In the genomic region with DNA sequence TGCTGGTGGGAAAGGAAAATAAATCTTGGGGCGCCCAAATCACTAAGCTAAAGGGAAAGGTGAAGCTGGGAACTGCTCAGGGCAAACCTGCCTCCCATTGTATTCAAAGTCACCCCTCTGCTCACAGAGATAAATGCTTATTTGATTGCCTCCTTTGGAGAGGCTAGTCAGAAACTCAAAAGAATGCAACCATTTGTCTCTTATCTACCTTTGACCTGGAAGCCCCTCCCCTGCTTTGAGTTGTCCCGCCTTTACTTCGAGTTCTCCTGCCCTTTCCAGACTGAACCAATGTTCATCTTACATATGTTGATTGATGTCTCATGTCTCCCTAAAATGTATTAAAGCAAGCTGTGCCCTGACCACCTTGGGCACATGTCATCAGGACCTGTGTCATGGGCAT, we compare ENCODE assay signal across 8 cellular contexts. TPM values are rescaled to one million over a fixed set of nuclear protein-coding genes. Genes with fewer than 3 reads are reported as not detected.
A peak's percentile ranks its signal among the peaks of the same experiment; 100 is the strongest.
DNase-seq lines count a peak whose midpoint lies in the region; ATAC-seq, FAIRE-seq and TF ChIP-seq lines count a peak whose summit lies in the region.
"Not testable (repeated sequence)": the region's sequence is repeated elsewhere in the genome, so short reads cannot be mapped to it uniquely, and the experiment has no call there.
"Had no signal": no experiment of that assay in that cellular context is flagged by ENCODE, and none has a peak within 500 bp of the region (broad histone marks: within the 10 kb centered on the region; RNA-seq: fewer than 3 reads in every experiment).

No MANE protein-coding gene starts in this region.

- H3K4me3 ChIP-seq in A549; cardiac muscle cell; left ventricle myocardium inferior; subcutaneous abdominal adipose tissue (ENCODE audit: low read depth in 1 of 5, low read length in 5 of 5): not testable (repeated sequence)

- not testable (repeated sequence) for H3K27me3 ChIP-seq in cardiac muscle cell; left ventricle myocardium inferior (ENCODE audit: low read depth); subcutaneous abdominal adipose tissue (ENCODE audit: control insufficient read depth in 5 of 5, insufficient read depth in 4 of 5, low read length in 5 of 5)

- POLR2A ChIA-PET in A549 (lab: Yijun Ruan, JAX) = not testable (repeated sequence)
- POLR2A ChIA-PET in MCF 10A (lab: Yijun Ruan, JAX) = interaction anchor here (0.7 kb wide), 1 partner anchor 14 kb away, joined by 3 read pairs; no protein-coding TSS in a partner anchor

- TF ChIP-seq RAD21 in A549 (conservative IDR thresholded peaks at IDR 0.05 in 1 of 2, IDR thresholded peaks at IDR 0.05 in 1 of 2) = not testable (repeated sequence)

- CTCF ChIA-PET in A549 (lab: Yijun Ruan, JAX) (interaction anchor here (1.5 kb wide), 1 partner anchor 107 kb away, joined by 6 read pairs; no protein-coding TSS in a partner anchor), MCF 10A (lab: Yijun Ruan, JAX) (interaction anchor here (0.8 kb wide), 1 partner anchor 1174 kb away, joined by 3 read pairs; no protein-coding TSS in a partner anchor)

- H3K4me1 ChIP-seq in A549 (peaks cover 73% of the 10 kb centered on the region), cardiac muscle cell (ENCODE audit: low read depth) (peaks cover 29% of the 10 kb centered on the region), left ventricle myocardium inferior (peaks cover 100% of the 10 kb centered on the region), subcutaneous abdominal adipose tissue (ENCODE audit: control insufficient read depth in 5 of 5, insufficient read depth in 5 of 5, low read length in 5 of 5) (peaks cover 8 to 90% (median 50%) of the 10 kb centered on the region in 5 donors)

- not testable (repeated sequence) for H3K27me3 Mint-ChIP-seq in HFFc6 (ENCODE audit: insufficient read depth); MCF 10A (ENCODE audit: insufficient read depth, unreplicated experiment); osteocyte (ENCODE audit: unreplicated experiment)

- not testable (repeated sequence) for H3K9me3 ChIP-seq in A549; cardiac muscle cell (ENCODE audit: low read depth); left ventricle myocardium inferior (replicated peaks); subcutaneous abdominal adipose tissue (ENCODE audit: control insufficient read depth in 5 of 5, low read length in 5 of 5)

- not testable (repeated sequence) for H3K4me3 Mint-ChIP-seq in HFFc6; MCF 10A (ENCODE audit: unreplicated experiment); osteocyte (ENCODE audit: unreplicated experiment)

- H3K36me3 ChIP-seq in cardiac muscle cell (peaks cover 12% of the 10 kb centered on the region), left ventricle myocardium inferior (peaks cover 19% of the 10 kb centered on the region), subcutaneous abdominal adipose tissue (ENCODE audit: control insufficient read depth in 5 of 5, insufficient read depth in 5 of 5, low read length in 5 of 5) (peaks cover 4 to 37% (median 25%) of the 10 kb centered on the region in 5 donors)

- peaks cover 73% of the 10 kb centered on the region for H3K36me3 Mint-ChIP-seq in HFFc6 (ENCODE audit: low read depth)
- H3K36me3 Mint-ChIP-seq in MCF 10A (ENCODE audit: insufficient read depth, unreplicated experiment) = peaks cover 14% of the 10 kb centered on the region
- H3K36me3 Mint-ChIP-seq in osteocyte (ENCODE audit: unreplicated experiment) = peaks cover 46% of the 10 kb centered on the region

- H3K4me2 ChIP-seq in A549 = peak overlapping the region; percentile 13; the same call in 1 of the 3 replicates

- 89% methylated on average over 3 of the region's 3 CpGs for WGBS in A549 (ENCODE audit: missing lambda C conversion rate)

- DNase-seq in A549 (ENCODE audit: low read depth in 1 of 2, low spot score in 1 of 2); HFFc6; MCF 10A (ENCODE audit: unreplicated experiment); cardiac muscle cell (ENCODE audit: low read depth in 1 of 2, low spot score in 1 of 2); left ventricle myocardium inferior; osteocyte (ENCODE audit: extremely low spot score, unreplicated experiment): not testable (repeated sequence)

- H3K9me3 Mint-ChIP-seq in HFFc6; MCF 10A (ENCODE audit: unreplicated experiment); osteocyte (ENCODE audit: unreplicated experiment): not testable (repeated sequence)

- H3K27ac ChIP-seq in A549 = not testable (repeated sequence)
- peak overlapping the region; percentile 20 for H3K27ac ChIP-seq in cardiac muscle cell
- H3K27ac ChIP-seq in left ventricle myocardium inferior (replicated peaks) = peak overlapping the region; percentile 83
- H3K27ac ChIP-seq in subcutaneous abdominal adipose tissue (ENCODE audit: low read depth, low read length) = peak overlapping the region; percentile 51

- H3K27ac Mint-ChIP-seq in HFFc6 (0 out of 2 replicates have a peak overlapping the region, but pooled peaks have one; percentile 17), MCF 10A (ENCODE audit: low read depth, unreplicated experiment) (peak overlapping the region; percentile 16), osteocyte (ENCODE audit: unreplicated experiment) (peak overlapping the region; percentile 78)

- intact Hi-C loops in MCF 10A (cut with micrococcal nuclease); left ventricle myocardium inferior (cut with micrococcal nuclease): not testable (repeated sequence)

- not testable (repeated sequence) for H3K9ac ChIP-seq in subcutaneous abdominal adipose tissue (ENCODE audit: low read length in 5 of 5)

- H3K4me1 Mint-ChIP-seq in HFFc6 (ENCODE audit: low read depth) (peaks cover 82% of the 10 kb centered on the region), MCF 10A (ENCODE audit: insufficient read depth, unreplicated experiment) (peaks cover 12% of the 10 kb centered on the region), osteocyte (ENCODE audit: unreplicated experiment) (peaks cover 87% of the 10 kb centered on the region)

- TF ChIP-seq CTCF in A549 (IDR thresholded peaks at IDR 0.05); HFFc6 (IDR thresholded peaks at IDR 0.05); MCF 10A (IDR thresholded peaks at IDR 0.05; ENCODE audit: unreplicated experiment); cardiac muscle cell (IDR thresholded peaks at IDR 0.05; ENCODE audit: low read depth, low read length); left ventricle myocardium inferior (IDR thresholded peaks at IDR 0.05; ENCODE audit: borderline replicate concordance); osteocyte (IDR thresholded peaks at IDR 0.05): not testable (repeated sequence)

- not testable (repeated sequence) for TF ChIP-seq EP300 in A549 (IDR thresholded peaks at IDR 0.05)

- not testable (repeated sequence) for BruUV-seq in MCF 10A (replicated peaks; lab: Mats Ljungman, UMichigan)

- not testable (repeated sequence) for FAIRE-seq in A549 (lab: Jason Lieb, UNC)

- not testable (repeated sequence) for TF ChIP-seq POLR2A in A549 (IDR thresholded peaks at IDR 0.05; ENCODE audit: low read length)

- ATAC-seq in A549 = not testable (repeated sequence)

RNA-seq across cellular contexts. Expression of a gene that starts 33.9 kb away (rescaled TPM):
- polyA plus RNA-seq in A549 (2011; rRNA removed) (208 and 259 TPM in 2 replicates), A549 (2017; fragmentation: RNase III; extraction: RNeasy Plus Mini Kit Qiagen cat#74134 plus additional on column Dnase treatment) (115 to 147 TPM (median 121 TPM) in 3 replicates), cardiac muscle cell (145 and 241 TPM in 2 replicates)
- polyA plus RNA-seq in A549 (2012; cell fraction: cytosol; rRNA removed) = 44.4 and 49.6 TPM in 2 replicates
- polyA plus RNA-seq in A549 (2012; cell fraction: nucleus; rRNA removed) = 76.6 and 106 TPM in 2 replicates
- 264 and 271 TPM in 2 replicates for polyA minus RNA-seq in A549 (2011; rRNA and poly(A)+ RNA removed)
- 100 to 1,000 TPM; 136 to 164 (median 147) TPM for total RNA-seq in HFFc6 (2021; fragmentation: NEBNext Ultra II Directional; extraction: Animal tissue kit (Norgen Biotek cat#: 25700))
- total RNA-seq in MCF 10A (2022) (66.6 and 117 TPM in 2 replicates), cardiac muscle cell (178 and 327 TPM in 2 replicates), left ventricle myocardium inferior (168 TPM), osteocyte (208 and 222 TPM in 2 replicates)
- polyA plus RNA-seq: CD8-positive, alpha-beta memory T cell had no signal

Comparison
In these comparisons a context has a peak if more than half of its experiments do, and no peak if none do; other contexts are left out.
1. H3K27ac Mint-ChIP-seq: peak in every context shown above with its lines; median percentile 78 in osteocyte; 17 in HFFc6; 16 in MCF 10A.